In genomic region chr7:78265486-78265885, GRCh38 we compare ENCODE assay signal across 28 cellular contexts.
"Had no signal": no experiment of that assay in that cellular context is flagged by ENCODE, and none has a peak within 500 bp of the region (broad histone marks: within the 10 kb centered on the region; RNA-seq: fewer than 3 reads in every experiment).

No MANE protein-coding gene starts in this region.

- H3K4me1 ChIP-seq: neural progenitor cell, parathyroid adenoma, psoas muscle, right lobe of liver, sigmoid colon, stomach, thyroid gland, tibial nerve, upper lobe of left lung, vagina had no signal

- H3K9ac ChIP-seq: neural progenitor cell, parathyroid adenoma had no signal

- H3K27me3 Mint-ChIP-seq: progenitor cell of endocrine pancreas; stimulated activated naive B cell treated with anti-CD40 and anti-IgM and Interleukin-4, amounts not matched to agents 10 μg/mL and 1 μg/mL and 100 μg/mL, for 72 hours; stimulated activated naive CD8-positive, alpha-beta T cell treated with anti-CD3 and anti-CD28 coated beads, Interleukin-15, Interleukin-2, amounts not matched to agents 100 ng/mL and 50 ng/mL, for 24 hours had no signal

- H3K4me1 Mint-ChIP-seq: natural killer cell; neural progenitor cell; stimulated activated effector memory CD8-positive, alpha-beta T cell treated with anti-CD3 and anti-CD28 coated beads, Interleukin-12 subunit alpha, Interleukin-12 subunit beta, amount 100 ng/mL, for 72 hours; stimulated activated naive B cell treated with anti-CD40 and anti-IgM and Interleukin-4, amounts not matched to agents 10 μg/mL and 1 μg/mL and 100 μg/mL, for 72 hours had no signal

- H3K79me2 ChIP-seq: parathyroid adenoma had no signal

- ATAC-seq: natural killer cell; psoas muscle; right cardiac atrium; right lobe of liver; stimulated activated effector memory CD8-positive, alpha-beta T cell treated with anti-CD3 and anti-CD28 coated beads, Interleukin-12 subunit alpha, Interleukin-12 subunit beta, amount 100 ng/mL, for 72 hours; stimulated activated naive B cell treated with anti-CD40 and anti-IgM and Interleukin-4, amounts not matched to agents 10 μg/mL and 1 μg/mL and 100 μg/mL, for 72 hours had no signal

- H3K27ac ChIP-seq: neural progenitor cell, ovary, parathyroid adenoma, psoas muscle, right lobe of liver, sigmoid colon, stomach, thoracic aorta, thyroid gland, tibial nerve, upper lobe of left lung, vagina had no signal

- H3K27ac Mint-ChIP-seq: natural killer cell; nephron; neural progenitor cell; progenitor cell of endocrine pancreas; stimulated activated effector memory CD8-positive, alpha-beta T cell treated with anti-CD3 and anti-CD28 coated beads, Interleukin-12 subunit alpha, Interleukin-12 subunit beta, amount 100 ng/mL, for 72 hours; stimulated activated naive B cell treated with anti-CD40 and anti-IgM and Interleukin-4, amounts not matched to agents 10 μg/mL and 1 μg/mL and 100 μg/mL, for 72 hours; stimulated activated naive CD8-positive, alpha-beta T cell treated with anti-CD3 and anti-CD28 coated beads, Interleukin-15, Interleukin-2, amounts not matched to agents 100 ng/mL and 50 ng/mL, for 24 hours had no signal

- H2AFZ ChIP-seq: neural progenitor cell, parathyroid adenoma had no signal

- H3K27me3 ChIP-seq: neural progenitor cell, ovary, right lobe of liver, sigmoid colon, stomach, thyroid gland, tibial nerve, upper lobe of left lung, vagina had no signal

- H3K36me3 ChIP-seq: neural progenitor cell, ovary, right lobe of liver, sigmoid colon, stomach, thoracic aorta, thyroid gland, tibial nerve, upper lobe of left lung, vagina had no signal

- DNase-seq: natural killer cell; occipital lobe; ovary; posterior cingulate gyrus; psoas muscle; right cardiac atrium; right lobe of liver; sigmoid colon; small intestine; stimulated activated CD4-positive, alpha-beta T cell treated with anti-CD3 and anti-CD28 coated beads, Interleukin-15, amount 100 ng/mL, for 24 hours; stimulated activated CD4-positive, alpha-beta T cell treated with anti-CD3 and anti-CD28 coated beads, Interleukin-2, amount 100 ng/mL, for 24 hours; stimulated activated CD4-positive, alpha-beta T cell treated with anti-CD3 and anti-CD28 coated beads, Interleukin-2, amount 100 ng/mL, for 48 hours; stimulated activated CD4-positive, alpha-beta T cell treated with anti-CD3 and anti-CD28 coated beads, Interleukin-4, amount 100 ng/mL, for 24 hours; stimulated activated naive B cell treated with anti-CD40 and anti-IgM and Interleukin-4, amounts not matched to agents 10 μg/mL and 1 μg/mL and 100 μg/mL, for 72 hours; stimulated activated naive CD4-positive, alpha-beta T cell treated with Interleukin-2 at 50 U/mL for 16 hours; stomach; thyroid gland; trophoblast cell; upper lobe of left lung had no signal

- H3K36me3 Mint-ChIP-seq: natural killer cell; neural progenitor cell; stimulated activated effector memory CD8-positive, alpha-beta T cell treated with anti-CD3 and anti-CD28 coated beads, Interleukin-12 subunit alpha, Interleukin-12 subunit beta, amount 100 ng/mL, for 72 hours; stimulated activated naive B cell treated with anti-CD40 and anti-IgM and Interleukin-4, amounts not matched to agents 10 μg/mL and 1 μg/mL and 100 μg/mL, for 72 hours had no signal

- H3K4me2 ChIP-seq: neural progenitor cell had no signal

- H3K4me3 ChIP-seq: neural progenitor cell, ovary, psoas muscle, right lobe of liver, sigmoid colon, stomach, thoracic aorta, thyroid gland, tibial nerve, upper lobe of left lung, vagina had no signal

- H3K4me3 Mint-ChIP-seq: natural killer cell; nephron; neural progenitor cell; stimulated activated effector memory CD8-positive, alpha-beta T cell treated with anti-CD3 and anti-CD28 coated beads, Interleukin-12 subunit alpha, Interleukin-12 subunit beta, amount 100 ng/mL, for 72 hours; stimulated activated naive B cell treated with anti-CD40 and anti-IgM and Interleukin-4, amounts not matched to agents 10 μg/mL and 1 μg/mL and 100 μg/mL, for 72 hours; stimulated activated naive CD8-positive, alpha-beta T cell treated with anti-CD3 and anti-CD28 coated beads, Interleukin-15, Interleukin-2, amounts not matched to agents 100 ng/mL and 50 ng/mL, for 24 hours had no signal

- H3K9me3 Mint-ChIP-seq: stimulated activated effector memory CD8-positive, alpha-beta T cell treated with anti-CD3 and anti-CD28 coated beads, Interleukin-12 subunit alpha, Interleukin-12 subunit beta, amount 100 ng/mL, for 72 hours had no signal

- H3K9me3 ChIP-seq: ovary, psoas muscle, right lobe of liver, sigmoid colon, thoracic aorta, thyroid gland, tibial nerve, upper lobe of left lung, vagina had no signal
